ENCODE assay signal across 18 cellular contexts in genomic region chr17:1533649-1534325, GRCh38. TPM values are rescaled to one million over a fixed set of nuclear protein-coding genes. Genes with fewer than 3 reads are reported as not detected.
A peak's percentile ranks its signal among the peaks of the same experiment; 100 is the strongest.
DNase-seq lines count a peak whose midpoint lies in the region; ATAC-seq and TF ChIP-seq lines count a peak whose summit lies in the region.
"Had no signal": no experiment of that assay in that cellular context is flagged by ENCODE, and none has a peak within 500 bp of the region (broad histone marks: within the 10 kb centered on the region; RNA-seq: fewer than 3 reads in every experiment).

No MANE protein-coding gene starts in this region.

- TF ChIP-seq CTCF in HCT116 (IDR thresholded peaks at IDR 0.05 in 2 of 3, conservative IDR thresholded peaks at IDR 0.05 in 1 of 3; ENCODE audit: borderline replicate concordance in 1 of 3, insufficient read depth in 1 of 3, low read depth in 2 of 3, low read length in 2 of 3), result no peak
- TF ChIP-seq CTCF in smooth muscle cell (IDR thresholded peaks at IDR 0.05; ENCODE audit: borderline replicate concordance, insufficient read depth, poor library complexity, severe bottlenecking), result no peak

- H3K4me3 Mint-ChIP-seq in dendritic cell treated with granulocyte-macrophage colony-stimulating factor and Interleukin-4, amounts not matched to agents 40 ng/mL and 50 ng/mL, for 4 days, result no peak overlapping the region
- no peak overlapping the region for H3K4me3 Mint-ChIP-seq in stimulated activated effector memory CD8-positive, alpha-beta T cell treated with anti-CD3 and anti-CD28 coated beads, Interleukin-12 subunit alpha, Interleukin-12 subunit beta, amount 100 ng/mL, for 72 hours
- H3K4me3 Mint-ChIP-seq: activated CD4-positive, alpha-beta memory T cell treated with anti-CD3 and anti-CD28 coated beads for 36 hours; activated naive CD8-positive, alpha-beta T cell treated with anti-CD3 and anti-CD28 coated beads, Interleukin-2, amount 10 ng/mL, durations not matched to agents 7 days and 5 days; central memory CD8-positive, alpha-beta T cell had no signal

- intact Hi-C loops in HCT116 (cut with micrococcal nuclease), result no loop called here
- intact Hi-C loops in dendritic cell treated with granulocyte-macrophage colony-stimulating factor and Interleukin-4, amounts not matched to agents 40 ng/mL and 50 ng/mL, for 4 days (cut with micrococcal nuclease), result no loop called here

- H3K4me2 ChIP-seq in HCT116 (ENCODE audit: low read length), result no peak overlapping the region
- H3K4me2 ChIP-seq in smooth muscle cell, result no peak overlapping the region
- H3K4me2 ChIP-seq: PC-9 had no signal

- H3K4me1 Mint-ChIP-seq in dendritic cell treated with granulocyte-macrophage colony-stimulating factor and Interleukin-4, amounts not matched to agents 40 ng/mL and 50 ng/mL, for 4 days (ENCODE audit: low read depth), result peaks cover 16% of the 10 kb centered on the region
- peaks cover 16% of the 10 kb centered on the region for H3K4me1 Mint-ChIP-seq in stimulated activated effector memory CD8-positive, alpha-beta T cell treated with anti-CD3 and anti-CD28 coated beads, Interleukin-12 subunit alpha, Interleukin-12 subunit beta, amount 100 ng/mL, for 72 hours
- H3K4me1 Mint-ChIP-seq: central memory CD8-positive, alpha-beta T cell had no signal

- H3K36me3 Mint-ChIP-seq in dendritic cell treated with granulocyte-macrophage colony-stimulating factor and Interleukin-4, amounts not matched to agents 40 ng/mL and 50 ng/mL, for 4 days (ENCODE audit: low read depth), result peaks cover 100% of the 10 kb centered on the region
- H3K36me3 Mint-ChIP-seq in stimulated activated effector memory CD8-positive, alpha-beta T cell treated with anti-CD3 and anti-CD28 coated beads, Interleukin-12 subunit alpha, Interleukin-12 subunit beta, amount 100 ng/mL, for 72 hours, result peaks cover 93% of the 10 kb centered on the region

- H3K79me2 ChIP-seq in HCT116 (ENCODE audit: insufficient read depth, low read length), result no peaks in the 10 kb centered on the region
- no peaks in the 10 kb centered on the region for H3K79me2 ChIP-seq in smooth muscle cell (ENCODE audit: low read depth)

- WGBS in smooth muscle cell (ENCODE audit: low lambda C conversion rate), result 97% methylated on average over 24 of the region's 24 CpGs

- H3K9me2 ChIP-seq in HCT116 (ENCODE audit: insufficient read depth), result no peaks in the 10 kb centered on the region

- TF ChIP-seq POLR2A in HCT116 (IDR thresholded peaks at IDR 0.05; ENCODE audit: borderline replicate concordance, extremely low read depth, insufficient read depth, insufficient read length), result no peak

- CTCF ChIA-PET in HCT116 (lab: Charles Lee), result interaction anchor here (0.6 to 1.9 kb wide), 8 partner anchors 17 to 475 kb away, joined by 3 to 9 read pairs (median 3); partner anchors contain the start of gene INPP5K

- no peaks in the 10 kb centered on the region for H3F3A ChIP-seq in smooth muscle cell (ENCODE audit: low read depth)

- RAD21 ChIA-PET in HCT116 (lab: Charles Lee; ENCODE audit: low non-redundant PET in 1 of 2, low total read pairs in 2 of 2, uncharacterized antibody in 2 of 2, unreplicated experiment in 2 of 2), result interaction anchor here in 1 of 2 experiments (1.3 to 1.6 kb wide), 2 partner anchors 18 to 169 kb away, joined by 3 read pairs; partner anchors contain the start of gene INPP5K

- BruUV-seq in HCT116 (replicated peaks; lab: Mats Ljungman, UMichigan), result no TSS peak

- no peak overlapping the region for H3K9ac ChIP-seq in HCT116 (ENCODE audit: low read length)
- no peak overlapping the region for H3K9ac ChIP-seq in smooth muscle cell (ENCODE audit: low read depth)

- H3K4me1 ChIP-seq in HCT116 (ENCODE audit: control insufficient read depth in 1 of 2, insufficient read depth in 2 of 2, low read length in 2 of 2) (no peaks in the 10 kb centered on the region), smooth muscle cell (ENCODE audit: low read depth) (no peaks in the 10 kb centered on the region)

- POLR2A ChIA-PET in HCT116 (lab: Charles Lee), result interaction anchor here (0.8 to 1.5 kb wide), 2 partner anchors 16 to 18 kb away, joined by 3 read pairs; partner anchors contain the start of gene INPP5K

- H3K4me3 ChIP-seq in HCT116 (replicated peaks in 1 of 2; ENCODE audit: low read depth in 1 of 2, low read length in 2 of 2) (no peak overlapping the region), smooth muscle cell (no peak overlapping the region)
- H3K4me3 ChIP-seq: BLaER1 treated with 17β-estradiol and CSF1 and Interleukin-3, amounts not matched to agents 10 nM and 100 nM; PC-9; skin epidermis had no signal

- no peaks in the 10 kb centered on the region for H3K27me3 Mint-ChIP-seq in dendritic cell treated with granulocyte-macrophage colony-stimulating factor and Interleukin-4, amounts not matched to agents 40 ng/mL and 50 ng/mL, for 4 days
- H3K27me3 Mint-ChIP-seq: activated CD4-positive, alpha-beta memory T cell treated with anti-CD3 and anti-CD28 coated beads for 36 hours; activated naive CD8-positive, alpha-beta T cell treated with anti-CD3 and anti-CD28 coated beads, Interleukin-2, amount 10 ng/mL, durations not matched to agents 7 days and 5 days; central memory CD8-positive, alpha-beta T cell had no signal

- no peak for TF ChIP-seq RAD21 in HCT116 (IDR thresholded peaks at IDR 0.05; ENCODE audit: low read depth)

- H2AFZ ChIP-seq in HCT116 (ENCODE audit: low read depth, low read length, poor library complexity, severe bottlenecking) (no peak overlapping the region), smooth muscle cell (ENCODE audit: low read depth) (no peak overlapping the region)
- H2AFZ ChIP-seq: PC-9 had no signal

- peak; percentile 25; the same call in 1 of the 2 replicates for ATAC-seq in HCT116
- ATAC-seq in stimulated activated effector memory CD8-positive, alpha-beta T cell treated with anti-CD3 and anti-CD28 coated beads, Interleukin-12 subunit alpha, Interleukin-12 subunit beta, amount 100 ng/mL, for 72 hours, result no peak
- no peak for ATAC-seq in HG03565 (IDR thresholded peaks at IDR 0.05; ENCODE audit: unreplicated experiment)
- ATAC-seq in HG03097 (IDR thresholded peaks at IDR 0.05; ENCODE audit: low FRiP score, unreplicated experiment), result no peak

- DNase-seq in HCT116 (ENCODE audit: low read depth, low spot score), result no peak
- peak; percentile 12 for DNase-seq in middle frontal gyrus (ENCODE audit: extremely low spot score, low spot score)
- DNase-seq in stimulated activated effector memory CD8-positive, alpha-beta T cell treated with anti-CD3 and anti-CD28 coated beads, Interleukin-12 subunit alpha, Interleukin-12 subunit beta, amount 100 ng/mL, for 72 hours (ENCODE audit: low spot score in 2 of 2), result no peak
- no peak for DNase-seq in smooth muscle cell (lab: John Stamatoyannopoulos, UW; ENCODE audit: unreplicated experiment)
- DNase-seq: COR-L47, HCEC 1CT, NCI-H1105 treated with DMSO at 0.1 percent for 48 hours, NCI-H526 treated with DMSO at 0.1 percent for 48 hours, PC-9 had no signal

- H3K27me3 ChIP-seq in HCT116 (ENCODE audit: insufficient read depth, low read length) (no peaks in the 10 kb centered on the region), smooth muscle cell (ENCODE audit: low read depth) (no peaks in the 10 kb centered on the region)
- H3K27me3 ChIP-seq: BLaER1 treated with 17β-estradiol and CSF1 and Interleukin-3, amounts not matched to agents 10 nM and 100 nM had no signal

- no peaks in the 10 kb centered on the region for H3K9me3 ChIP-seq in HCT116 (ENCODE audit: control insufficient read depth in 1 of 2, insufficient read depth in 1 of 2, low read depth in 1 of 2, low read length in 2 of 2)
- no peaks in the 10 kb centered on the region for H3K9me3 ChIP-seq in smooth muscle cell (replicated peaks; ENCODE audit: low read depth)
- H3K9me3 ChIP-seq: BLaER1 treated with 17β-estradiol and CSF1 and Interleukin-3, amounts not matched to agents 10 nM and 100 nM had no signal

- peak overlapping the region; percentile 19 for H3K27ac Mint-ChIP-seq in dendritic cell treated with granulocyte-macrophage colony-stimulating factor and Interleukin-4, amounts not matched to agents 40 ng/mL and 50 ng/mL, for 4 days
- H3K27ac Mint-ChIP-seq in stimulated activated effector memory CD8-positive, alpha-beta T cell treated with anti-CD3 and anti-CD28 coated beads, Interleukin-12 subunit alpha, Interleukin-12 subunit beta, amount 100 ng/mL, for 72 hours, result peak overlapping the region; percentile 49
- H3K27ac Mint-ChIP-seq: activated CD4-positive, alpha-beta memory T cell treated with anti-CD3 and anti-CD28 coated beads for 36 hours; activated naive CD8-positive, alpha-beta T cell treated with anti-CD3 and anti-CD28 coated beads, Interleukin-2, amount 10 ng/mL, durations not matched to agents 7 days and 5 days; activated T-helper 2 cell treated with anti-CD3 and anti-CD28 coated beads, Interferon-gamma antibody, Interleukin-2, Interleukin-4, amounts not matched to agents 10 μg/mL and 5 μg/mL and 100 μg/mL, durations not matched to agents 14 hours and 24 hours and 36 hours had no signal

- H4K20me1 ChIP-seq in HCT116 (ENCODE audit: insufficient read depth), result no peaks in the 10 kb centered on the region
- H4K20me1 ChIP-seq in smooth muscle cell (ENCODE audit: low read depth), result no peaks in the 10 kb centered on the region

- H3K9me3 Mint-ChIP-seq in dendritic cell treated with granulocyte-macrophage colony-stimulating factor and Interleukin-4, amounts not matched to agents 40 ng/mL and 50 ng/mL, for 4 days, result no peaks in the 10 kb centered on the region
- H3K9me3 Mint-ChIP-seq in stimulated activated effector memory CD8-positive, alpha-beta T cell treated with anti-CD3 and anti-CD28 coated beads, Interleukin-12 subunit alpha, Interleukin-12 subunit beta, amount 100 ng/mL, for 72 hours, result no peaks in the 10 kb centered on the region
- H3K9me3 Mint-ChIP-seq: activated CD4-positive, alpha-beta memory T cell treated with anti-CD3 and anti-CD28 coated beads for 36 hours; activated naive CD8-positive, alpha-beta T cell treated with anti-CD3 and anti-CD28 coated beads, Interleukin-2, amount 10 ng/mL, durations not matched to agents 7 days and 5 days; activated T-helper 2 cell treated with anti-CD3 and anti-CD28 coated beads, Interferon-gamma antibody, Interleukin-2, Interleukin-4, amounts not matched to agents 10 μg/mL and 5 μg/mL and 100 μg/mL, durations not matched to agents 14 hours and 24 hours and 36 hours; central memory CD8-positive, alpha-beta T cell had no signal

- H3K36me3 ChIP-seq in HCT116 (ENCODE audit: control insufficient read depth in 1 of 2, insufficient read depth in 2 of 2, low read length in 2 of 2) (peaks cover 42 to 48% of the 10 kb centered on the region in 2 experiments), smooth muscle cell (ENCODE audit: low read depth) (no peaks in the 10 kb centered on the region)

- H3K27ac ChIP-seq in HCT116 (ENCODE audit: low read depth, low read length) (no peak overlapping the region), smooth muscle cell (ENCODE audit: low read depth) (no peak overlapping the region)
- H3K27ac ChIP-seq: PC-9, skin epidermis had no signal

RNA-seq across cellular contexts. Expression of gene INPP5K, which starts 17.4 kb away (rescaled TPM):
- total RNA-seq in HCT116 (2021; ENCODE audit: unreplicated experiment) (25.6 TPM), smooth muscle cell (12.6 and 32.3 TPM in 2 replicates)
- 20.6 and 22.2 TPM in 2 replicates for polyA plus RNA-seq in HCT116 (2012)
- 9.6 and 19.7 TPM in 2 replicates for polyA plus RNA-seq in smooth muscle cell

RNA-seq across cellular contexts. Expression of gene PITPNA, which starts 28.8 kb away (rescaled TPM):
- total RNA-seq in HCT116 (2021; ENCODE audit: unreplicated experiment) (71.2 TPM), smooth muscle cell (14.4 and 26.9 TPM in 2 replicates)
- 36.0 and 42.7 TPM in 2 replicates for polyA plus RNA-seq in HCT116 (2012)
- 42.7 and 47.2 TPM in 2 replicates for polyA plus RNA-seq in smooth muscle cell

RNA-seq across cellular contexts. Expression of gene MYO1C, which starts 41.3 kb away (rescaled TPM):
- total RNA-seq in HCT116 (2021; ENCODE audit: unreplicated experiment) (227 TPM), smooth muscle cell (61.8 and 80.4 TPM in 2 replicates)
- 118 and 151 TPM in 2 replicates for polyA plus RNA-seq in HCT116 (2012)
- polyA plus RNA-seq in smooth muscle cell, result 81.5 and 99.9 TPM in 2 replicates
